Comparison of ENCODE assay signal across 7 cellular contexts in genomic region chr5:67003373-67003905, GRCh38.
DNase-seq lines count a peak whose midpoint lies in the region; ATAC-seq and TF ChIP-seq lines count a peak whose summit lies in the region.

No MANE protein-coding gene starts in this region.

- ATAC-seq in WTC11: no peak; the same call in 1 of the 2 replicates
- ATAC-seq in stimulated activated effector memory CD8-positive, alpha-beta T cell treated with anti-CD3 and anti-CD28 coated beads, Interleukin-12 subunit alpha, Interleukin-12 subunit beta, amount 100 ng/mL, for 72 hours: no peak

- peaks cover 25% of the 10 kb centered on the region for H3K4me1 Mint-ChIP-seq in HFFc6 (ENCODE audit: low read depth)
- H3K4me1 Mint-ChIP-seq in WTC11: peaks cover 27% of the 10 kb centered on the region
- peaks cover 36% of the 10 kb centered on the region for H3K4me1 Mint-ChIP-seq in stimulated activated effector memory CD8-positive, alpha-beta T cell treated with anti-CD3 and anti-CD28 coated beads, Interleukin-12 subunit alpha, Interleukin-12 subunit beta, amount 100 ng/mL, for 72 hours

- peaks cover 5% of the 10 kb centered on the region for H3K27me3 Mint-ChIP-seq in HFFc6 (ENCODE audit: insufficient read depth)
- H3K27me3 Mint-ChIP-seq in WTC11 (ENCODE audit: low read depth): no peaks in the 10 kb centered on the region

- peak overlapping the region; percentile 43 for H3K4me3 ChIP-seq in hepatocyte

- CTCF ChIA-PET in WTC11 (lab: Charles Lee): interaction anchor here (1.3 kb wide), 1 partner anchor 15 kb away, joined by 3 read pairs; no protein-coding TSS in a partner anchor

- DNase-seq in HFFc6 (no peak), WTC11 (ENCODE audit: low spot score) (no peak), hepatocyte (ENCODE audit: low spot score) (no peak), mucosa of gallbladder (ENCODE audit: low spot score) (no peak), NOMO-1 (lab: John Stamatoyannopoulos, UW; ENCODE audit: unreplicated experiment in 2 of 2) (no peak), GM03348 (ENCODE audit: low spot score) (no peak)
- DNase-seq in stimulated activated effector memory CD8-positive, alpha-beta T cell treated with anti-CD3 and anti-CD28 coated beads, Interleukin-12 subunit alpha, Interleukin-12 subunit beta, amount 100 ng/mL, for 72 hours (ENCODE audit: low spot score in 2 of 2): no peak

- WGBS in hepatocyte (ENCODE audit: low lambda C conversion rate, missing lambda C conversion rate): 16% methylated on average over 6 of the region's 6 CpGs

- H3K27me3 ChIP-seq in hepatocyte: no peaks in the 10 kb centered on the region

- no peaks in the 10 kb centered on the region for H3K36me3 ChIP-seq in hepatocyte (replicated peaks; ENCODE audit: insufficient read depth, low read depth)

- no peaks in the 10 kb centered on the region for H3K9me3 ChIP-seq in hepatocyte (ENCODE audit: low read depth)

- TF ChIP-seq CTCF in HFFc6 (IDR thresholded peaks at IDR 0.05): no peak
- TF ChIP-seq CTCF in WTC11 (IDR thresholded peaks at IDR 0.05): no peak
- TF ChIP-seq CTCF in hepatocyte (IDR thresholded peaks at IDR 0.05; ENCODE audit: poor library complexity): no peak

- H3K4me1 ChIP-seq in hepatocyte (ENCODE audit: insufficient read depth): peaks cover 20% of the 10 kb centered on the region

- peak overlapping the region; percentile 89 for H3K27ac ChIP-seq in hepatocyte

- H3K36me3 Mint-ChIP-seq in HFFc6 (ENCODE audit: low read depth) (no peaks in the 10 kb centered on the region), WTC11 (no peaks in the 10 kb centered on the region)
- H3K36me3 Mint-ChIP-seq in stimulated activated effector memory CD8-positive, alpha-beta T cell treated with anti-CD3 and anti-CD28 coated beads, Interleukin-12 subunit alpha, Interleukin-12 subunit beta, amount 100 ng/mL, for 72 hours: peaks cover 16% of the 10 kb centered on the region

- POLR2A ChIA-PET in WTC11 (lab: Charles Lee): no interaction called here

- H3K79me2 ChIP-seq in hepatocyte: peaks cover 34% of the 10 kb centered on the region

- H3K4me2 ChIP-seq in hepatocyte: peak overlapping the region; percentile 78

- H3K27ac Mint-ChIP-seq in HFFc6: no peak overlapping the region; the same call in 1 of the 2 replicates
- H3K27ac Mint-ChIP-seq in WTC11: no peak overlapping the region
- H3K27ac Mint-ChIP-seq in stimulated activated effector memory CD8-positive, alpha-beta T cell treated with anti-CD3 and anti-CD28 coated beads, Interleukin-12 subunit alpha, Interleukin-12 subunit beta, amount 100 ng/mL, for 72 hours: peak overlapping the region; percentile 99

- no peaks in the 10 kb centered on the region for H3K9me3 Mint-ChIP-seq in HFFc6
- no peaks in the 10 kb centered on the region for H3K9me3 Mint-ChIP-seq in WTC11
- no peaks in the 10 kb centered on the region for H3K9me3 Mint-ChIP-seq in stimulated activated effector memory CD8-positive, alpha-beta T cell treated with anti-CD3 and anti-CD28 coated beads, Interleukin-12 subunit alpha, Interleukin-12 subunit beta, amount 100 ng/mL, for 72 hours

- H4K20me1 ChIP-seq in hepatocyte (ENCODE audit: insufficient read depth, poor library complexity, severe bottlenecking): no peaks in the 10 kb centered on the region

- H3K9me2 ChIP-seq in hepatocyte (replicated peaks; ENCODE audit: insufficient read depth): no peaks in the 10 kb centered on the region

- peak overlapping the region; percentile 65 for H2AFZ ChIP-seq in hepatocyte

- H3K4me3 Mint-ChIP-seq in HFFc6 (peak overlapping the region; percentile 95), WTC11 (peak overlapping the region; percentile 93)
- H3K4me3 Mint-ChIP-seq in stimulated activated effector memory CD8-positive, alpha-beta T cell treated with anti-CD3 and anti-CD28 coated beads, Interleukin-12 subunit alpha, Interleukin-12 subunit beta, amount 100 ng/mL, for 72 hours: peak overlapping the region; percentile 91

TF ChIP-seq in WTC11, 78 proteins besides CTCF, POLR2A, EP300 and RAD21:
- TF ChIP-seq ETV6 (CRISPR knock-in tag; IDR thresholded peaks at IDR 0.05) (no peak), SMAD3 (CRISPR knock-in tag; IDR thresholded peaks at IDR 0.05; ENCODE audit: borderline replicate concordance) (no peak), SOX15 (CRISPR knock-in tag; IDR thresholded peaks at IDR 0.05) (no peak), JUN (CRISPR knock-in tag; IDR thresholded peaks at IDR 0.05) (no peak), ZNF512 (CRISPR knock-in tag; IDR thresholded peaks at IDR 0.05; ENCODE audit: borderline replicate concordance) (no peak), GABPB1 (CRISPR knock-in tag; IDR thresholded peaks at IDR 0.05) (no peak), NFYB (CRISPR knock-in tag; conservative IDR thresholded peaks at IDR 0.05; ENCODE audit: low read depth) (no peak), ZNF263 (CRISPR knock-in tag; IDR thresholded peaks at IDR 0.05; ENCODE audit: low read depth) (no peak)
- TF ChIP-seq, protein P1, sequence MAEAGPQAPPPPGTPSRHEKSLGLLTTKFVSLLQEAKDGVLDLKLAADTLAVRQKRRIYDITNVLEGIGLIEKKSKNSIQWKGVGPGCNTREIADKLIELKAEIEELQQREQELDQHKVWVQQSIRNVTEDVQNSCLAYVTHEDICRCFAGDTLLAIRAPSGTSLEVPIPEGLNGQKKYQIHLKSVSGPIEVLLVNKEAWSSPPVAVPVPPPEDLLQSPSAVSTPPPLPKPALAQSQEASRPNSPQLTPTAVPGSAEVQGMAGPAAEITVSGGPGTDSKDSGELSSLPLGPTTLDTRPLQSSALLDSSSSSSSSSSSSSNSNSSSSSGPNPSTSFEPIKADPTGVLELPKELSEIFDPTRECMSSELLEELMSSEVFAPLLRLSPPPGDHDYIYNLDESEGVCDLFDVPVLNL (CRISPR knock-in tag; IDR thresholded peaks at IDR 0.05; ENCODE audit: borderline replicate concordance, low read depth): no peak
- TF ChIP-seq, protein P2, sequence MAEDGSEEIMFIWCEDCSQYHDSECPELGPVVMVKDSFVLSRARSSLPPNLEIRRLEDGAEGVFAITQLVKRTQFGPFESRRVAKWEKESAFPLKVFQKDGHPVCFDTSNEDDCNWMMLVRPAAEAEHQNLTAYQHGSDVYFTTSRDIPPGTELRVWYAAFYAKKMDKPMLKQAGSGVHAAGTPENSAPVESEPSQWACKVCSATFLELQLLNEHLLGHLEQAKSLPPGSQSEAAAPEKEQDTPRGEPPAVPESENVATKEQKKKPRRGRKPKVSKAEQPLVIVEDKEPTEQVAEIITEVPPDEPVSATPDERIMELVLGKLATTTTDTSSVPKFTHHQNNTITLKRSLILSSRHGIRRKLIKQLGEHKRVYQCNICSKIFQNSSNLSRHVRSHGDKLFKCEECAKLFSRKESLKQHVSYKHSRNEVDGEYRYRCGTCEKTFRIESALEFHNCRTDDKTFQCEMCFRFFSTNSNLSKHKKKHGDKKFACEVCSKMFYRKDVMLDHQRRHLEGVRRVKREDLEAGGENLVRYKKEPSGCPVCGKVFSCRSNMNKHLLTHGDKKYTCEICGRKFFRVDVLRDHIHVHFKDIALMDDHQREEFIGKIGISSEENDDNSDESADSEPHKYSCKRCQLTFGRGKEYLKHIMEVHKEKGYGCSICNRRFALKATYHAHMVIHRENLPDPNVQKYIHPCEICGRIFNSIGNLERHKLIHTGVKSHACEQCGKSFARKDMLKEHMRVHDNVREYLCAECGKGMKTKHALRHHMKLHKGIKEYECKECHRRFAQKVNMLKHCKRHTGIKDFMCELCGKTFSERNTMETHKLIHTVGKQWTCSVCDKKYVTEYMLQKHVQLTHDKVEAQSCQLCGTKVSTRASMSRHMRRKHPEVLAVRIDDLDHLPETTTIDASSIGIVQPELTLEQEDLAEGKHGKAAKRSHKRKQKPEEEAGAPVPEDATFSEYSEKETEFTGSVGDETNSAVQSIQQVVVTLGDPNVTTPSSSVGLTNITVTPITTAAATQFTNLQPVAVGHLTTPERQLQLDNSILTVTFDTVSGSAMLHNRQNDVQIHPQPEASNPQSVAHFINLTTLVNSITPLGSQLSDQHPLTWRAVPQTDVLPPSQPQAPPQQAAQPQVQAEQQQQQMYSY (CRISPR knock-in tag; IDR thresholded peaks at IDR 0.05): no peak
